ENCODE assay signal across 1 cellular context in the genomic region with DNA sequence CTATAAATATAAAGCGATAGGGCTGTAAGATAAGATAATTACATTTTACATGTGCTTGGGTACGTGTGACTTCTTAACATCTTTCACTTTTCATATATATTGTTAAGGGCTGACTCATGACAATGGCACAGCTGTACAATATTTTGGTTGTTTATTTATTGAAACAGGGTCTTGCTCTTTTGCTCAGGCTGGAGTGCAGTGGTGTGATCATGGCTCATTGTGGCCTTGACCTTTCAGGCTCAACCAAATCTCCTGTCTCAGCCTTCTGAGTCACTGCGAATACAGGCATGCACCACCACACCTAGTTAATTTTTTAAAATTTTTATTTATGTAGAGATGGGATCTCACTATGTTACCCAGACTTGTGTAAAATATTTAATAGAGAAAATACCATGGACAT.
TF ChIP-seq lines count a peak whose summit lies in the region.

No MANE protein-coding gene starts in this region.

TF ChIP-seq in HepG2, 621 proteins besides CTCF, POLR2A, EP300 and RAD21 (continued from another document and continues in another):
- TF ChIP-seq, protein P1, sequence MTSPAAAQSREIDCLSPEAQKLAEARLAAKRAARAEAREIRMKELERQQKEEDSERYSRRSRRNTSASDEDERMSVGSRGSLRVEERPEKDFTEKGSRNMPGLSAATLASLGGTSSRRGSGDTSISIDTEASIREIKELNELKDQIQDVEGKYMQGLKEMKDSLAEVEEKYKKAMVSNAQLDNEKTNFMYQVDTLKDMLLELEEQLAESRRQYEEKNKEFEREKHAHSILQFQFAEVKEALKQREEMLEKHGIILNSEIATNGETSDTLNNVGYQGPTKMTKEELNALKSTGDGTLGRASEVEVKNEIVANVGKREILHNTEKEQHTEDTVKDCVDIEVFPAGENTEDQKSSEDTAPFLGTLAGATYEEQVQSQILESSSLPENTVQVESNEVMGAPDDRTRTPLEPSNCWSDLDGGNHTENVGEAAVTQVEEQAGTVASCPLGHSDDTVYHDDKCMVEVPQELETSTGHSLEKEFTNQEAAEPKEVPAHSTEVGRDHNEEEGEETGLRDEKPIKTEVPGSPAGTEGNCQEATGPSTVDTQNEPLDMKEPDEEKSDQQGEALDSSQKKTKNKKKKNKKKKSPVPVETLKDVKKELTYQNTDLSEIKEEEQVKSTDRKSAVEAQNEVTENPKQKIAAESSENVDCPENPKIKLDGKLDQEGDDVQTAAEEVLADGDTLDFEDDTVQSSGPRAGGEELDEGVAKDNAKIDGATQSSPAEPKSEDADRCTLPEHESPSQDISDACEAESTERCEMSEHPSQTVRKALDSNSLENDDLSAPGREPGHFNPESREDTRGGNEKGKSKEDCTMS (CRISPR knock-in tag; conservative IDR thresholded peaks at IDR 0.05), result no peak
- TF ChIP-seq ZNF33B (CRISPR knock-in tag; IDR thresholded peaks at IDR 0.05) (no peak), LCORL (IDR thresholded peaks at IDR 0.05) (no peak), LCORL (CRISPR knock-in tag; IDR thresholded peaks at IDR 0.05) (peak; percentile 30; the same call in 1 of the 2 replicates), MAFF (IDR thresholded peaks at IDR 0.05; ENCODE audit: low read depth, low read length) (peak; percentile 35; the same call in 1 of the 2 replicates), ZIK1 (CRISPR knock-in tag; IDR thresholded peaks at IDR 0.05; ENCODE audit: borderline replicate concordance, low read depth) (no peak), GZF1 (CRISPR knock-in tag; IDR thresholded peaks at IDR 0.05) (no peak), ZNF619 (CRISPR knock-in tag; IDR thresholded peaks at IDR 0.05) (no peak), FOSL2 (CRISPR knock-in tag; IDR thresholded peaks at IDR 0.05) (peak; percentile 79), FOXC1 (CRISPR knock-in tag; IDR thresholded peaks at IDR 0.05; ENCODE audit: borderline replicate concordance) (no peak), ZNF598 (CRISPR knock-in tag; IDR thresholded peaks at IDR 0.05; ENCODE audit: borderline replicate concordance) (no peak), RORA (CRISPR knock-in tag; IDR thresholded peaks at IDR 0.05) (no peak), MED1 (CRISPR knock-in tag; IDR thresholded peaks at IDR 0.05) (no peak), HMG20A (CRISPR knock-in tag; IDR thresholded peaks at IDR 0.05; ENCODE audit: borderline replicate concordance) (peak; percentile 26; the same call in 1 of the 2 replicates), KDM5B (CRISPR knock-in tag; IDR thresholded peaks at IDR 0.05; ENCODE audit: borderline replicate concordance) (no peak), MAF1 (CRISPR knock-in tag; IDR thresholded peaks at IDR 0.05; ENCODE audit: borderline replicate concordance) (no peak), HCFC1 (IDR thresholded peaks at IDR 0.05; ENCODE audit: low read depth, low read length) (no peak), ZFP36 (IDR thresholded peaks at IDR 0.05; ENCODE audit: borderline replicate concordance, low read depth, low read length, partially characterized antibody) (no peak), ZNF589 (CRISPR knock-in tag; conservative IDR thresholded peaks at IDR 0.05) (no peak), ZNF205 (CRISPR knock-in tag; IDR thresholded peaks at IDR 0.05) (no peak), ZNF629 (CRISPR knock-in tag; conservative IDR thresholded peaks at IDR 0.05) (no peak), ZNF891 (CRISPR knock-in tag; IDR thresholded peaks at IDR 0.05) (no peak), SOX13 (IDR thresholded peaks at IDR 0.05) (no peak), SOX13 (CRISPR knock-in tag; conservative IDR thresholded peaks at IDR 0.05 in 1 of 2, IDR thresholded peaks at IDR 0.05 in 1 of 2) (peak in 1 of 2 experiments; percentile 49; a peak in 1 of 4 replicates), SPEN (CRISPR knock-in tag; IDR thresholded peaks at IDR 0.05; ENCODE audit: low read depth) (no peak), MAFK (conservative IDR thresholded peaks at IDR 0.05 in 1 of 2, IDR thresholded peaks at IDR 0.05 in 1 of 2; ENCODE audit: low read length in 2 of 2) (peak; percentile 36 to 45; a peak in 3 of 4 replicates), ZBTB21 (CRISPR knock-in tag; IDR thresholded peaks at IDR 0.05) (no peak), ZNF251 (CRISPR knock-in tag; IDR thresholded peaks at IDR 0.05) (no peak), ZNF652 (CRISPR knock-in tag; IDR thresholded peaks at IDR 0.05; ENCODE audit: borderline replicate concordance, low read depth) (no peak), NR2F1 (CRISPR knock-in tag; IDR thresholded peaks at IDR 0.05) (peak; percentile 82 to 87), FOXA3 (CRISPR knock-in tag; IDR thresholded peaks at IDR 0.05) (peak; percentile 42), MXD4 (CRISPR knock-in tag; IDR thresholded peaks at IDR 0.05) (no peak), HES4 (CRISPR knock-in tag; IDR thresholded peaks at IDR 0.05; ENCODE audit: borderline replicate concordance) (no peak)
- TF ChIP-seq, protein P2, sequence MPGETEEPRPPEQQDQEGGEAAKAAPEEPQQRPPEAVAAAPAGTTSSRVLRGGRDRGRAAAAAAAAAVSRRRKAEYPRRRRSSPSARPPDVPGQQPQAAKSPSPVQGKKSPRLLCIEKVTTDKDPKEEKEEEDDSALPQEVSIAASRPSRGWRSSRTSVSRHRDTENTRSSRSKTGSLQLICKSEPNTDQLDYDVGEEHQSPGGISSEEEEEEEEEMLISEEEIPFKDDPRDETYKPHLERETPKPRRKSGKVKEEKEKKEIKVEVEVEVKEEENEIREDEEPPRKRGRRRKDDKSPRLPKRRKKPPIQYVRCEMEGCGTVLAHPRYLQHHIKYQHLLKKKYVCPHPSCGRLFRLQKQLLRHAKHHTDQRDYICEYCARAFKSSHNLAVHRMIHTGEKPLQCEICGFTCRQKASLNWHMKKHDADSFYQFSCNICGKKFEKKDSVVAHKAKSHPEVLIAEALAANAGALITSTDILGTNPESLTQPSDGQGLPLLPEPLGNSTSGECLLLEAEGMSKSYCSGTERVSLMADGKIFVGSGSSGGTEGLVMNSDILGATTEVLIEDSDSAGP (CRISPR knock-in tag; IDR thresholded peaks at IDR 0.05; ENCODE audit: borderline replicate concordance), result no peak
- TF ChIP-seq, protein P3, sequence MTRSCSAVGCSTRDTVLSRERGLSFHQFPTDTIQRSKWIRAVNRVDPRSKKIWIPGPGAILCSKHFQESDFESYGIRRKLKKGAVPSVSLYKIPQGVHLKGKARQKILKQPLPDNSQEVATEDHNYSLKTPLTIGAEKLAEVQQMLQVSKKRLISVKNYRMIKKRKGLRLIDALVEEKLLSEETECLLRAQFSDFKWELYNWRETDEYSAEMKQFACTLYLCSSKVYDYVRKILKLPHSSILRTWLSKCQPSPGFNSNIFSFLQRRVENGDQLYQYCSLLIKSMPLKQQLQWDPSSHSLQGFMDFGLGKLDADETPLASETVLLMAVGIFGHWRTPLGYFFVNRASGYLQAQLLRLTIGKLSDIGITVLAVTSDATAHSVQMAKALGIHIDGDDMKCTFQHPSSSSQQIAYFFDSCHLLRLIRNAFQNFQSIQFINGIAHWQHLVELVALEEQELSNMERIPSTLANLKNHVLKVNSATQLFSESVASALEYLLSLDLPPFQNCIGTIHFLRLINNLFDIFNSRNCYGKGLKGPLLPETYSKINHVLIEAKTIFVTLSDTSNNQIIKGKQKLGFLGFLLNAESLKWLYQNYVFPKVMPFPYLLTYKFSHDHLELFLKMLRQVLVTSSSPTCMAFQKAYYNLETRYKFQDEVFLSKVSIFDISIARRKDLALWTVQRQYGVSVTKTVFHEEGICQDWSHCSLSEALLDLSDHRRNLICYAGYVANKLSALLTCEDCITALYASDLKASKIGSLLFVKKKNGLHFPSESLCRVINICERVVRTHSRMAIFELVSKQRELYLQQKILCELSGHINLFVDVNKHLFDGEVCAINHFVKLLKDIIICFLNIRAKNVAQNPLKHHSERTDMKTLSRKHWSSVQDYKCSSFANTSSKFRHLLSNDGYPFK (CRISPR knock-in tag; IDR thresholded peaks at IDR 0.05; ENCODE audit: borderline replicate concordance), result no peak
- TF ChIP-seq, protein P4, sequence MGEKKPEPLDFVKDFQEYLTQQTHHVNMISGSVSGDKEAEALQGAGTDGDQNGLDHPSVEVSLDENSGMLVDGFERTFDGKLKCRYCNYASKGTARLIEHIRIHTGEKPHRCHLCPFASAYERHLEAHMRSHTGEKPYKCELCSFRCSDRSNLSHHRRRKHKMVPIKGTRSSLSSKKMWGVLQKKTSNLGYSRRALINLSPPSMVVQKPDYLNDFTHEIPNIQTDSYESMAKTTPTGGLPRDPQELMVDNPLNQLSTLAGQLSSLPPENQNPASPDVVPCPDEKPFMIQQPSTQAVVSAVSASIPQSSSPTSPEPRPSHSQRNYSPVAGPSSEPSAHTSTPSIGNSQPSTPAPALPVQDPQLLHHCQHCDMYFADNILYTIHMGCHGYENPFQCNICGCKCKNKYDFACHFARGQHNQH (CRISPR knock-in tag; IDR thresholded peaks at IDR 0.05), result no peak
- TF ChIP-seq, protein P5, sequence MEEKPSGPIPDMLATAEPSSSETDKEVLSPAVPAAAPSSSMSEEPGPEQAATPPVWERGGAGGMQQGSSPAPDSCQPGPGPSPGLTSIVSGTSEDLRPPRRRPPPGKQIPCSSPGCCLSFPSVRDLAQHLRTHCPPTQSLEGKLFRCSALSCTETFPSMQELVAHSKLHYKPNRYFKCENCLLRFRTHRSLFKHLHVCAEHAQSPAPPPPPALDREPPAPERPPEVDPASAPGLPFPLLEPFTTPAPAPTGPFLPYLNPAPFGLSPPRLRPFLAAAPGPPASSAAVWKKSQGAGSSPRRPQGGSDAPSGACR (CRISPR knock-in tag; IDR thresholded peaks at IDR 0.05), result no peak
- TF ChIP-seq, protein P6, sequence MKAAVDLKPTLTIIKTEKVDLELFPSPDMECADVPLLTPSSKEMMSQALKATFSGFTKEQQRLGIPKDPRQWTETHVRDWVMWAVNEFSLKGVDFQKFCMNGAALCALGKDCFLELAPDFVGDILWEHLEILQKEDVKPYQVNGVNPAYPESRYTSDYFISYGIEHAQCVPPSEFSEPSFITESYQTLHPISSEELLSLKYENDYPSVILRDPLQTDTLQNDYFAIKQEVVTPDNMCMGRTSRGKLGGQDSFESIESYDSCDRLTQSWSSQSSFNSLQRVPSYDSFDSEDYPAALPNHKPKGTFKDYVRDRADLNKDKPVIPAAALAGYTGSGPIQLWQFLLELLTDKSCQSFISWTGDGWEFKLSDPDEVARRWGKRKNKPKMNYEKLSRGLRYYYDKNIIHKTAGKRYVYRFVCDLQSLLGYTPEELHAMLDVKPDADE (CRISPR knock-in tag; IDR thresholded peaks at IDR 0.05), result no peak
- TF ChIP-seq, protein P7, sequence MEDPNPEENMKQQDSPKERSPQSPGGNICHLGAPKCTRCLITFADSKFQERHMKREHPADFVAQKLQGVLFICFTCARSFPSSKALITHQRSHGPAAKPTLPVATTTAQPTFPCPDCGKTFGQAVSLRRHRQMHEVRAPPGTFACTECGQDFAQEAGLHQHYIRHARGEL (CRISPR knock-in tag; IDR thresholded peaks at IDR 0.05), result no peak
- TF ChIP-seq, protein P8, sequence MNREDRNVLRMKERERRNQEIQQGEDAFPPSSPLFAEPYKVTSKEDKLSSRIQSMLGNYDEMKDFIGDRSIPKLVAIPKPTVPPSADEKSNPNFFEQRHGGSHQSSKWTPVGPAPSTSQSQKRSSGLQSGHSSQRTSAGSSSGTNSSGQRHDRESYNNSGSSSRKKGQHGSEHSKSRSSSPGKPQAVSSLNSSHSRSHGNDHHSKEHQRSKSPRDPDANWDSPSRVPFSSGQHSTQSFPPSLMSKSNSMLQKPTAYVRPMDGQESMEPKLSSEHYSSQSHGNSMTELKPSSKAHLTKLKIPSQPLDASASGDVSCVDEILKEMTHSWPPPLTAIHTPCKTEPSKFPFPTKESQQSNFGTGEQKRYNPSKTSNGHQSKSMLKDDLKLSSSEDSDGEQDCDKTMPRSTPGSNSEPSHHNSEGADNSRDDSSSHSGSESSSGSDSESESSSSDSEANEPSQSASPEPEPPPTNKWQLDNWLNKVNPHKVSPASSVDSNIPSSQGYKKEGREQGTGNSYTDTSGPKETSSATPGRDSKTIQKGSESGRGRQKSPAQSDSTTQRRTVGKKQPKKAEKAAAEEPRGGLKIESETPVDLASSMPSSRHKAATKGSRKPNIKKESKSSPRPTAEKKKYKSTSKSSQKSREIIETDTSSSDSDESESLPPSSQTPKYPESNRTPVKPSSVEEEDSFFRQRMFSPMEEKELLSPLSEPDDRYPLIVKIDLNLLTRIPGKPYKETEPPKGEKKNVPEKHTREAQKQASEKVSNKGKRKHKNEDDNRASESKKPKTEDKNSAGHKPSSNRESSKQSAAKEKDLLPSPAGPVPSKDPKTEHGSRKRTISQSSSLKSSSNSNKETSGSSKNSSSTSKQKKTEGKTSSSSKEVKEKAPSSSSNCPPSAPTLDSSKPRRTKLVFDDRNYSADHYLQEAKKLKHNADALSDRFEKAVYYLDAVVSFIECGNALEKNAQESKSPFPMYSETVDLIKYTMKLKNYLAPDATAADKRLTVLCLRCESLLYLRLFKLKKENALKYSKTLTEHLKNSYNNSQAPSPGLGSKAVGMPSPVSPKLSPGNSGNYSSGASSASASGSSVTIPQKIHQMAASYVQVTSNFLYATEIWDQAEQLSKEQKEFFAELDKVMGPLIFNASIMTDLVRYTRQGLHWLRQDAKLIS (CRISPR knock-in tag; IDR thresholded peaks at IDR 0.05), result no peak
- TF ChIP-seq, protein P9, sequence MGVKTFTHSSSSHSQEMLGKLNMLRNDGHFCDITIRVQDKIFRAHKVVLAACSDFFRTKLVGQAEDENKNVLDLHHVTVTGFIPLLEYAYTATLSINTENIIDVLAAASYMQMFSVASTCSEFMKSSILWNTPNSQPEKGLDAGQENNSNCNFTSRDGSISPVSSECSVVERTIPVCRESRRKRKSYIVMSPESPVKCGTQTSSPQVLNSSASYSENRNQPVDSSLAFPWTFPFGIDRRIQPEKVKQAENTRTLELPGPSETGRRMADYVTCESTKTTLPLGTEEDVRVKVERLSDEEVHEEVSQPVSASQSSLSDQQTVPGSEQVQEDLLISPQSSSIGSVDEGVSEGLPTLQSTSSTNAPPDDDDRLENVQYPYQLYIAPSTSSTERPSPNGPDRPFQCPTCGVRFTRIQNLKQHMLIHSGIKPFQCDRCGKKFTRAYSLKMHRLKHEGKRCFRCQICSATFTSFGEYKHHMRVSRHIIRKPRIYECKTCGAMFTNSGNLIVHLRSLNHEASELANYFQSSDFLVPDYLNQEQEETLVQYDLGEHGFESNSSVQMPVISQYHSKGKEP (CRISPR knock-in tag; IDR thresholded peaks at IDR 0.05), result no peak
- TF ChIP-seq, protein P10, sequence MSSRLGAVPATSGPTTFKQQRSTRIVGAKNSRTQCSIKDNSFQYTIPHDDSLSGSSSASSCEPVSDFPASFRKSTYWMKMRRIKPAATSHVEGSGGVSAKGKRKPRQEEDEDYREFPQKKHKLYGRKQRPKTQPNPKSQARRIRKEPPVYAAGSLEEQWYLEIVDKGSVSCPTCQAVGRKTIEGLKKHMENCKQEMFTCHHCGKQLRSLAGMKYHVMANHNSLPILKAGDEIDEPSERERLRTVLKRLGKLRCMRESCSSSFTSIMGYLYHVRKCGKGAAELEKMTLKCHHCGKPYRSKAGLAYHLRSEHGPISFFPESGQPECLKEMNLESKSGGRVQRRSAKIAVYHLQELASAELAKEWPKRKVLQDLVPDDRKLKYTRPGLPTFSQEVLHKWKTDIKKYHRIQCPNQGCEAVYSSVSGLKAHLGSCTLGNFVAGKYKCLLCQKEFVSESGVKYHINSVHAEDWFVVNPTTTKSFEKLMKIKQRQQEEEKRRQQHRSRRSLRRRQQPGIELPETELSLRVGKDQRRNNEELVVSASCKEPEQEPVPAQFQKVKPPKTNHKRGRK (CRISPR knock-in tag; IDR thresholded peaks at IDR 0.05), result no peak
